ENCODE assay signal across 9 cellular contexts in genomic region chr10:79245539-79246208, GRCh38.
DNase-seq lines count a peak whose midpoint lies in the region; ATAC-seq and TF ChIP-seq lines count a peak whose summit lies in the region.
"Had no signal": no experiment of that assay in that cellular context is flagged by ENCODE, and none has a peak within 500 bp of the region (broad histone marks: within the 10 kb centered on the region; RNA-seq: fewer than 3 reads in every experiment).

No MANE protein-coding gene starts in this region.

- POLR2A ChIA-PET in Caco-2 (lab: Charles Lee) = no interaction called here

- H4K20me1 ChIP-seq in DOHH2 (ENCODE audit: control insufficient read depth, insufficient read depth, low read depth, low read length) = no peaks in the 10 kb centered on the region
- no peaks in the 10 kb centered on the region for H4K20me1 ChIP-seq in MM.1S (ENCODE audit: insufficient read depth, low read length)

- in situ Hi-C loops in HAP-1 (cut with MboI; ENCODE audit: low sequenced_read_pairs) = no loop called here

- H3K9me2 ChIP-seq in DOHH2 (replicated peaks; ENCODE audit: control insufficient read depth, low read length) (no peaks in the 10 kb centered on the region), MM.1S (replicated peaks; ENCODE audit: insufficient read depth, low read length) (no peaks in the 10 kb centered on the region)

- ATAC-seq in GM18498 (IDR thresholded peaks at IDR 0.05; ENCODE audit: unreplicated experiment) = no peak
- ATAC-seq: HCT116 had no signal

- BruUV-seq in Caco-2 (replicated peaks; lab: Mats Ljungman, UMichigan) = no TSS peak

- H2AFZ ChIP-seq in MM.1S (ENCODE audit: low read length) = no peak overlapping the region

- no peak for DNase-seq in MM.1S
- no peak for DNase-seq in endothelial cell (ENCODE audit: low spot score)
- no peak for DNase-seq in sigmoid colon
- no peak for DNase-seq in HAP-1 (ENCODE audit: low spot score in 2 of 2)
- DNase-seq in putamen (ENCODE audit: low spot score) = no peak
- DNase-seq in Caco-2 = no peak

- H3F3A ChIP-seq in DOHH2 (ENCODE audit: control insufficient read depth, insufficient read depth) = no peaks in the 10 kb centered on the region
- peaks cover 61% of the 10 kb centered on the region for H3F3A ChIP-seq in MM.1S (ENCODE audit: insufficient read depth, low read length)

- TF ChIP-seq CTCF in DOHH2 (IDR thresholded peaks at IDR 0.05; ENCODE audit: low read depth, low read length, poor library complexity, severe bottlenecking) (no peak), MM.1S (IDR thresholded peaks at IDR 0.05; ENCODE audit: low read length) (no peak), endothelial cell (IDR thresholded peaks at IDR 0.05; ENCODE audit: unreplicated experiment) (no peak), sigmoid colon (IDR thresholded peaks at IDR 0.05) (no peak), Caco-2 (IDR thresholded peaks at IDR 0.05; ENCODE audit: insufficient read depth in 1 of 2, low read depth in 1 of 2, low read length in 1 of 2, severe bottlenecking in 1 of 2, unreplicated experiment in 1 of 2) (no peak)

- H3K27me3 ChIP-seq in DOHH2 (ENCODE audit: control insufficient read depth, low read length) (no peaks in the 10 kb centered on the region), MM.1S (replicated peaks; ENCODE audit: insufficient read depth, low read length) (no peaks in the 10 kb centered on the region), sigmoid colon (no peaks in the 10 kb centered on the region), HAP-1 (ENCODE audit: low read depth) (no peaks in the 10 kb centered on the region), Caco-2 (replicated peaks; ENCODE audit: control insufficient read depth, insufficient read depth, low read length) (no peaks in the 10 kb centered on the region)

- no peaks in the 10 kb centered on the region for H3K9me3 Mint-ChIP-seq in endothelial cell (ENCODE audit: unreplicated experiment)
- H3K9me3 Mint-ChIP-seq in Caco-2 (ENCODE audit: unreplicated experiment) = no peaks in the 10 kb centered on the region

- WGBS in sigmoid colon, 2 donors = 79 to 87% methylated on average over 9 of the region's 9 CpGs

- H3K4me3 ChIP-seq in DOHH2 (ENCODE audit: low read length) (peak overlapping the region; percentile 84), MM.1S (ENCODE audit: low read length) (peak overlapping the region; percentile 81), sigmoid colon (no peak overlapping the region), HAP-1 (no peak overlapping the region), Caco-2 (ENCODE audit: low read depth, low read length) (no peak overlapping the region)

- H3K4me3 Mint-ChIP-seq in endothelial cell (ENCODE audit: unreplicated experiment) = peak overlapping the region; percentile 89
- no peak overlapping the region for H3K4me3 Mint-ChIP-seq in Caco-2 (ENCODE audit: unreplicated experiment)

- peaks cover 81% of the 10 kb centered on the region for H3K4me1 ChIP-seq in DOHH2 (ENCODE audit: control insufficient read depth, low read length)
- peaks cover 75% of the 10 kb centered on the region for H3K4me1 ChIP-seq in MM.1S (ENCODE audit: low read length)
- peaks cover 0 to 98% (median 89%) of the 10 kb centered on the region in 4 donors for H3K4me1 ChIP-seq in sigmoid colon
- H3K4me1 ChIP-seq in HAP-1 = peaks cover 5% of the 10 kb centered on the region
- H3K4me1 ChIP-seq in Caco-2 = no peaks in the 10 kb centered on the region

- H3K36me3 Mint-ChIP-seq in endothelial cell (ENCODE audit: low read depth, unreplicated experiment) (peaks cover 21% of the 10 kb centered on the region), Caco-2 (ENCODE audit: insufficient read depth, unreplicated experiment) (peaks cover 12% of the 10 kb centered on the region)

- H3K27ac ChIP-seq in DOHH2 (ENCODE audit: low read depth, low read length) (peak overlapping the region; percentile 69), MM.1S (ENCODE audit: low read length) (peak overlapping the region; percentile 92), sigmoid colon (peak overlapping the region; percentile 76 to 98 (median 94))

- CTCF ChIA-PET in Caco-2 (lab: Charles Lee) = interaction anchor here (0.5 to 0.9 kb wide), 2 partner anchors 47 to 121 kb away, joined by 3 read pairs; no protein-coding TSS in a partner anchor

- H3K4me1 Mint-ChIP-seq in endothelial cell (ENCODE audit: unreplicated experiment) (peaks cover 61% of the 10 kb centered on the region), Caco-2 (ENCODE audit: low read depth, unreplicated experiment) (no peaks in the 10 kb centered on the region)

- no peaks in the 10 kb centered on the region for H3K9me3 ChIP-seq in DOHH2 (ENCODE audit: control insufficient read depth, insufficient read depth, low read length)
- no peaks in the 10 kb centered on the region for H3K9me3 ChIP-seq in MM.1S (replicated peaks; ENCODE audit: insufficient read depth, low read length)
- H3K9me3 ChIP-seq in sigmoid colon = no peaks in the 10 kb centered on the region
- no peaks in the 10 kb centered on the region for H3K9me3 ChIP-seq in HAP-1
- no peaks in the 10 kb centered on the region for H3K9me3 ChIP-seq in Caco-2

- peak overlapping the region; percentile 92 for H3K4me2 ChIP-seq in DOHH2 (ENCODE audit: low read length)
- H3K4me2 ChIP-seq in MM.1S (ENCODE audit: low read depth, low read length) = peak overlapping the region; percentile 100

- no peak for TF ChIP-seq POLR2A in sigmoid colon (IDR thresholded peaks at IDR 0.05)

- peaks cover 30% of the 10 kb centered on the region for H3K27me3 Mint-ChIP-seq in endothelial cell (ENCODE audit: unreplicated experiment)
- H3K27me3 Mint-ChIP-seq in Caco-2 (ENCODE audit: insufficient read depth, unreplicated experiment) = no peaks in the 10 kb centered on the region

- peak overlapping the region; percentile 80 for H3K27ac Mint-ChIP-seq in endothelial cell (ENCODE audit: unreplicated experiment)
- no peak overlapping the region for H3K27ac Mint-ChIP-seq in Caco-2 (ENCODE audit: unreplicated experiment)

- H3K9ac ChIP-seq in MM.1S (ENCODE audit: low read length) = peak overlapping the region; percentile 89

- peaks cover 72% of the 10 kb centered on the region for H3K79me2 ChIP-seq in DOHH2 (ENCODE audit: control insufficient read depth, low read length)
- H3K79me2 ChIP-seq in MM.1S (ENCODE audit: low read length) = peaks cover 76% of the 10 kb centered on the region

- peaks cover 12% of the 10 kb centered on the region for H3K36me3 ChIP-seq in DOHH2 (ENCODE audit: control insufficient read depth, low read length)
- no peaks in the 10 kb centered on the region for H3K36me3 ChIP-seq in MM.1S (replicated peaks; ENCODE audit: insufficient read depth, low read length)
- no peaks in the 10 kb centered on the region for H3K36me3 ChIP-seq in sigmoid colon
- H3K36me3 ChIP-seq in HAP-1 (replicated peaks) = no peaks in the 10 kb centered on the region
- H3K36me3 ChIP-seq in Caco-2 (ENCODE audit: control insufficient read depth, insufficient read depth, low read length) = no peaks in the 10 kb centered on the region

- intact Hi-C loops in sigmoid colon (cut with DNase I) = no loop called here
- intact Hi-C loops in Caco-2 (cut with micrococcal nuclease; ENCODE audit: unreplicated experiment) = no loop called here

- no peak for TF ChIP-seq EP300 in sigmoid colon (IDR thresholded peaks at IDR 0.05)

Comparison
In these comparisons a context has a peak if more than half of its experiments do, and no peak if none do; other contexts are left out.
1. H3K4me3 ChIP-seq: peak in DOHH2 (single experiment) and MM.1S (single experiment); none in sigmoid colon (0 of 4), HAP-1 (single experiment) and Caco-2 (single experiment).
2. Peak in every context shown above with its lines, with median percentiles within 50 percentile points of each other: H3K27ac ChIP-seq.